Comparison of ENCODE assay signal across 17 cellular contexts in genomic region chr2:241566468-241566867, GRCh38. TPM values are rescaled to one million over a fixed set of nuclear protein-coding genes. Genes with fewer than 3 reads are reported as not detected.
DNase-seq lines count a peak whose midpoint lies in the region; ATAC-seq and TF ChIP-seq lines count a peak whose summit lies in the region.
"Had no signal": no experiment of that assay in that cellular context is flagged by ENCODE, and none has a peak within 500 bp of the region (broad histone marks: within the 10 kb centered on the region; RNA-seq: fewer than 3 reads in every experiment).

No MANE protein-coding gene starts in this region.

- H3K27ac ChIP-seq in SJSA1 (peak overlapping the region; percentile 29), lower lobe of right lung (no peak overlapping the region), spleen (no peak overlapping the region)

- TF ChIP-seq CTCF in lower lobe of right lung (IDR thresholded peaks at IDR 0.05), result no peak
- TF ChIP-seq CTCF in spleen (IDR thresholded peaks at IDR 0.05 in 8 of 11, conservative IDR thresholded peaks at IDR 0.05 in 3 of 11), result no peak

- peaks cover 80% of the 10 kb centered on the region for H3K36me3 ChIP-seq in SJSA1
- H3K36me3 ChIP-seq in lower lobe of right lung, result peaks cover 19% of the 10 kb centered on the region
- peaks cover 0 to 4% (median 0%) of the 10 kb centered on the region in 6 donors for H3K36me3 ChIP-seq in spleen
- H3K36me3 ChIP-seq: BE2C had no signal

- 76 to 84% (median 80%) methylated on average over 7 of the region's 7 CpGs for WGBS in spleen, 5 donors

- DNase-seq in SJSA1 (ENCODE audit: low read depth in 1 of 2, low spot score in 2 of 2) (no peak), lower lobe of right lung (peak; percentile 3), spleen (peak; percentile 17), NOMO-1 treated with dmso at 0.1 percent for 144 hours (lab: John Stamatoyannopoulos, UW; ENCODE audit: unreplicated experiment) (no peak), SIG-M5 (lab: John Stamatoyannopoulos, UW) (no peak), erythroblast (lab: John Stamatoyannopoulos, UW) (no peak)
- DNase-seq: ACHN; BE2C; C1 segment of cervical spinal cord; CD4-positive, CD25-positive, alpha-beta regulatory T cell; COR-L47; DMS 273 treated with DMSO at 0.1 percent for 48 hours; DMS53; DND-41; EL; H9 had no signal

- H3K9me3 ChIP-seq in SJSA1 (replicated peaks) (no peaks in the 10 kb centered on the region), lower lobe of right lung (no peaks in the 10 kb centered on the region), spleen (no peaks in the 10 kb centered on the region)
- H3K9me3 ChIP-seq: BE2C had no signal

- H3K4me3 ChIP-seq in SJSA1 (no peak overlapping the region), lower lobe of right lung (no peak overlapping the region), spleen (no peak overlapping the region)

- intact Hi-C loops in lower lobe of right lung (cut with DNase I) (no loop called here), spleen (cut with DNase I; ENCODE audit: low total_unique reads) (no loop called here)

- TF ChIP-seq POLR2A in spleen (IDR thresholded peaks at IDR 0.05) (no peak), erythroblast (IDR thresholded peaks at IDR 0.05; ENCODE audit: low read length) (no peak)

- ATAC-seq in lower lobe of right lung, result no peak

- H3K4me1 ChIP-seq in SJSA1 (replicated peaks), result peaks cover 51% of the 10 kb centered on the region
- peaks cover 14% of the 10 kb centered on the region for H3K4me1 ChIP-seq in lower lobe of right lung
- H3K4me1 ChIP-seq in spleen, result peaks cover 0 to 37% (median 17%) of the 10 kb centered on the region in 6 donors

- H3K27me3 ChIP-seq in SJSA1 (replicated peaks), result no peaks in the 10 kb centered on the region
- no peaks in the 10 kb centered on the region for H3K27me3 ChIP-seq in lower lobe of right lung (ENCODE audit: low read depth)
- peaks cover 0 to 3% (median 0%) of the 10 kb centered on the region in 7 donors for H3K27me3 ChIP-seq in spleen (replicated peaks in 1 of 7)
- H3K27me3 ChIP-seq: BE2C had no signal

RNA-seq across cellular contexts. Expression of gene BOK, which starts 7.9 kb away (rescaled TPM):
- total RNA-seq in SJSA1 (2014; rRNA removed; shearing (Covaris generic)), result 337 and 338 TPM in 2 replicates
- total RNA-seq in lower lobe of right lung (44.2 TPM), spleen (10 to 100 TPM in 4 of 7 donors, 1 to 10 TPM in 3; 6.5 to 19.4 (median 13.0) TPM)
- 1 to 10 TPM; 3.0 to 7.2 (median 4.5) TPM for polyA plus RNA-seq in spleen
- total RNA-seq: CD4-positive, CD25-positive, alpha-beta regulatory T cell; CD8-positive, alpha-beta memory T cell had no signal
- polyA plus RNA-seq: CD4-positive, CD25-positive, alpha-beta regulatory T cell; CD8-positive, alpha-beta memory T cell had no signal

RNA-seq across cellular contexts. Expression of gene STK25, which starts 58.1 kb away (rescaled TPM):
- total RNA-seq in SJSA1 (2014; rRNA removed; shearing (Covaris generic)), result 316 and 470 TPM in 2 replicates
- 125 TPM for total RNA-seq in lower lobe of right lung
- 100 to 1,000 TPM; 127 to 217 (median 167) TPM for total RNA-seq in spleen
- 100 to 1,000 TPM; 133 to 254 (median 213) TPM for polyA plus RNA-seq in spleen

Comparison
In these comparisons a context has a peak if more than half of its experiments do, and no peak if none do; other contexts are left out.
1. DNase-seq: peak in lower lobe of right lung (single experiment) and spleen (single experiment); none in SJSA1 (0 of 2), NOMO-1 treated with dmso at 0.1 percent for 144 hours (single experiment), SIG-M5 (single experiment) and erythroblast (0 of 2).